In the genomic region with DNA sequence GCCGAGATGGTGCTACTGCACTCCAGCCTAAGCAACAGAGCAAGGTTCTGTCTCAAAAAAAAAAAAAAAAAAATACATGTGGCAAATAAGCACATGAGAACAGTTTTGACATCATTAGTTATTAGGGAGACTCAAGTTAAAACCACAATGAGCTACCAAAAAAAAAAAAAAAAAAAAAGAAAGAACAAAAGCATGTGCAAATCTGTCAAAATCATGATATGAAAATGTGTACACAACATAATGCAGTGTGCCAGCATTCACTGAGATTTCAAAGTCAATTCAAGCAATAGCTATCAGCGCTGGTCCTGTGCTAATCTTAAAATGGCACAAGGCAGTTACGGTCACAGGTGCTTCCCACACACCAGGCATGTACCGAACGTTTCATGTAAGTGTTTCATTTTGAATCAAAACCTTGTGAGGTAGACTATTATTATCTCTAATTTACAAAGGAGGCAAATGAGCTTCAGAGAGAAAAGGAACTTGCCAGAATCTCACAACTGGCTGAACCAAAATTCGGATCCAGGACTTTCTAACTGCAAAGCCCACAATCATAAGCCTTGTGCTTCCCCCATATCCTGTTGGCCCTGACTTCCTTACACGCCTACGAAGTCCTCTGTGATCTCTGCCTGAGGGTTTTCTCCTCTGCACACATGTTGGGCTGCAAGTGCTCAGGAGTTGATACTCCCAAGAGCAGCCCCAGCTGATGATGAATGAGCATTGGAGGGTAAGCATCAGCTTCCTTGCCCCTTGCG, we compare ENCODE assay signal across 9 cellular contexts.
DNase-seq lines count a peak whose midpoint lies in the region; ATAC-seq lines count a peak whose summit lies in the region.
"Had no signal": no experiment of that assay in that cellular context is flagged by ENCODE, and none has a peak within 500 bp of the region (broad histone marks: within the 10 kb centered on the region; RNA-seq: fewer than 3 reads in every experiment).

No MANE protein-coding gene starts in this region.

- peak; percentile 94 for ATAC-seq in GM18517 (IDR thresholded peaks at IDR 0.05; ENCODE audit: unreplicated experiment)
- peak; percentile 88 for ATAC-seq in GM21447 (IDR thresholded peaks at IDR 0.05; ENCODE audit: unreplicated experiment)
- peak; percentile 90 for ATAC-seq in HG03457 (IDR thresholded peaks at IDR 0.05; ENCODE audit: unreplicated experiment)
- no peak for ATAC-seq in sciatic nerve

- DNase-seq in foreskin melanocyte (peak; percentile 12), NCI-H146 treated with DMSO at 0.1 percent for 48 hours (lab: John Stamatoyannopoulos, UW; ENCODE audit: unreplicated experiment) (no peak), medulla oblongata (ENCODE audit: extremely low spot score) (no peak), NOMO-1 treated with DMSO at 0.1 percent for 48 hours (lab: John Stamatoyannopoulos, UW; ENCODE audit: unreplicated experiment) (no peak), sciatic nerve (ENCODE audit: low spot score) (no peak)
- DNase-seq: SJCRH30 had no signal

- intact Hi-C loops in sciatic nerve (cut with DNase I) = no loop called here
